17 cellular contexts compared by ENCODE assay signal in genomic region chr10:48543445-48543844, GRCh38.
DNase-seq lines count a peak whose midpoint lies in the region; ATAC-seq and TF ChIP-seq lines count a peak whose summit lies in the region.
"Had no signal": no experiment of that assay in that cellular context is flagged by ENCODE, and none has a peak within 500 bp of the region (broad histone marks: within the 10 kb centered on the region; RNA-seq: fewer than 3 reads in every experiment).

No MANE protein-coding gene starts in this region.

- POLR2A ChIA-PET in Caco-2 (lab: Charles Lee) (interaction anchor here (0.5 kb wide), 1 partner anchor 262 kb away, joined by 3 read pairs; no protein-coding TSS in a partner anchor), IMR-90 (lab: Charles Lee; ENCODE audit: unreplicated experiment) (no interaction called here)

- H4K20me1 ChIP-seq in IMR-90 (ENCODE audit: insufficient read depth, low read length) (peaks cover 12% of the 10 kb centered on the region; the same call in 1 of the 2 replicates), neural progenitor cell (ENCODE audit: low read depth) (no peaks in the 10 kb centered on the region)
- H4K20me1 ChIP-seq: BLaER1 treated with 17β-estradiol and CSF1 and Interleukin-3, amounts not matched to agents 10 nM and 100 nM had no signal

- H3K56ac ChIP-seq in IMR-90 (ENCODE audit: extremely low read depth, insufficient read depth, low read length), result no peak overlapping the region

- peaks cover 16% of the 10 kb centered on the region for H3K4me1 Mint-ChIP-seq in Caco-2 (ENCODE audit: low read depth, unreplicated experiment)
- H3K4me1 Mint-ChIP-seq in neural progenitor cell, result peaks cover 25% of the 10 kb centered on the region
- H3K4me1 Mint-ChIP-seq: CD4-positive, CD25-positive, alpha-beta regulatory T cell had no signal

- H3K4me2 ChIP-seq in IMR-90 (ENCODE audit: low read depth, low read length) (no peak overlapping the region), neural progenitor cell (no peak overlapping the region)
- H3K4me2 ChIP-seq: BLaER1 treated with 17β-estradiol and CSF1 and Interleukin-3, amounts not matched to agents 10 nM and 100 nM had no signal

- H2BK20ac ChIP-seq in IMR-90 (ENCODE audit: low read depth, low read length), result no peak overlapping the region

- H3K36me3 ChIP-seq in Caco-2 (ENCODE audit: control insufficient read depth, insufficient read depth, low read length), result no peaks in the 10 kb centered on the region
- peaks cover 5% of the 10 kb centered on the region; the same call in 1 of the 2 replicates for H3K36me3 ChIP-seq in IMR-90 (ENCODE audit: control insufficient read depth, insufficient read depth, low read length)
- no peaks in the 10 kb centered on the region for H3K36me3 ChIP-seq in neural progenitor cell

- H4K91ac ChIP-seq in IMR-90 (ENCODE audit: insufficient read depth, low read depth, low read length), result no peak overlapping the region

- H3K9me3 ChIP-seq in Caco-2 (no peaks in the 10 kb centered on the region), IMR-90 (ENCODE audit: control insufficient read depth, insufficient read depth, low read length) (no peaks in the 10 kb centered on the region), neural progenitor cell (ENCODE audit: low read depth) (no peaks in the 10 kb centered on the region)
- H3K9me3 ChIP-seq: BLaER1 treated with 17β-estradiol and CSF1 and Interleukin-3, amounts not matched to agents 10 nM and 100 nM had no signal

- no peak overlapping the region for H3K4me3 ChIP-seq in Caco-2 (ENCODE audit: low read depth, low read length)
- no peak overlapping the region for H3K4me3 ChIP-seq in IMR-90 (ENCODE audit: insufficient read depth, low read depth, low read length)
- H3K4me3 ChIP-seq in neural progenitor cell, result no peak overlapping the region
- H3K4me3 ChIP-seq: BLaER1 treated with 17β-estradiol and CSF1 and Interleukin-3, amounts not matched to agents 10 nM and 100 nM had no signal

- H3K14ac ChIP-seq in IMR-90 (replicated peaks; ENCODE audit: low read depth, low read length), result no peak overlapping the region

- dilution Hi-C loops in IMR-90 (cut with HindIII; ENCODE audit: low sequenced_read_pairs, unreplicated experiment), result no loop called here

- TF ChIP-seq POLR2A in IMR-90 (IDR thresholded peaks at IDR 0.05; ENCODE audit: low read depth, low read length), result no peak

- no peak overlapping the region for H3K4me3 Mint-ChIP-seq in Caco-2 (ENCODE audit: unreplicated experiment)
- no peak overlapping the region for H3K4me3 Mint-ChIP-seq in neural progenitor cell
- H3K4me3 Mint-ChIP-seq: CD4-positive, CD25-positive, alpha-beta regulatory T cell had no signal

- H3K27ac Mint-ChIP-seq in Caco-2 (ENCODE audit: unreplicated experiment) (peak overlapping the region; percentile 55), neural progenitor cell (peak overlapping the region; percentile 95)
- H3K27ac Mint-ChIP-seq: CD4-positive, CD25-positive, alpha-beta regulatory T cell had no signal

- in situ Hi-C loops in IMR-90 (cut with MboI; ENCODE audit: low sequenced_read_pairs), result no loop called here

- H3K18ac ChIP-seq in IMR-90 (ENCODE audit: low read depth, low read length), result no peak overlapping the region

- no peaks in the 10 kb centered on the region for H3K27me3 Mint-ChIP-seq in Caco-2 (ENCODE audit: insufficient read depth, unreplicated experiment)
- peaks cover 3% of the 10 kb centered on the region for H3K27me3 Mint-ChIP-seq in neural progenitor cell (ENCODE audit: insufficient read depth, low read depth)

- H3K27ac ChIP-seq in IMR-90 (ENCODE audit: insufficient read depth, low read length), result no peak overlapping the region
- H3K27ac ChIP-seq in neural progenitor cell, result no peak overlapping the region
- H3K27ac ChIP-seq: 22Rv1; BLaER1 treated with 17β-estradiol and CSF1 and Interleukin-3, amounts not matched to agents 10 nM and 100 nM had no signal

- H3K27me3 ChIP-seq in Caco-2 (replicated peaks; ENCODE audit: control insufficient read depth, insufficient read depth, low read length), result no peaks in the 10 kb centered on the region
- no peaks in the 10 kb centered on the region for H3K27me3 ChIP-seq in IMR-90 (ENCODE audit: control insufficient read depth, insufficient read depth, low read length)
- no peaks in the 10 kb centered on the region for H3K27me3 ChIP-seq in neural progenitor cell
- H3K27me3 ChIP-seq: BLaER1 treated with 17β-estradiol and CSF1 and Interleukin-3, amounts not matched to agents 10 nM and 100 nM had no signal

- peak; percentile 30; the same call in 1 of the 2 replicates for ATAC-seq in IMR-90 (ENCODE audit: low read depth)
- no peak for ATAC-seq in left lobe of liver
- ATAC-seq in HG03139 (IDR thresholded peaks at IDR 0.05; ENCODE audit: unreplicated experiment), result no peak
- ATAC-seq: HepG2 had no signal

- peaks cover 14% of the 10 kb centered on the region for H3K9me1 ChIP-seq in IMR-90 (ENCODE audit: insufficient read depth, low read length)

- H2AK9ac ChIP-seq in IMR-90 (replicated peaks; ENCODE audit: low read depth, low read length, poor library complexity), result no peak overlapping the region

- CTCF ChIA-PET in Caco-2 (lab: Charles Lee), result interaction anchor here (1.3 kb wide), 1 partner anchor 113 kb away, joined by 9 read pairs; no protein-coding TSS in a partner anchor
- CTCF ChIA-PET in IMR-90 (lab: Yijun Ruan, JAX), result interaction anchor here (0.6 to 0.7 kb wide), 2 partner anchors 113 to 878 kb away, joined by 3 read pairs; no protein-coding TSS in a partner anchor

- H3K4ac ChIP-seq in IMR-90 (ENCODE audit: low read depth, low read length), result no peak overlapping the region

- no CpG with 5 or more reads among the region's 1 CpG for WGBS in IMR-90 (ENCODE audit: extremely low coverage in 2 of 2, insufficient read length in 1 of 2), 2 experiments

- H3K79me1 ChIP-seq in IMR-90 (ENCODE audit: low read depth in 1 of 2, low read length in 2 of 2), result peaks cover 2 to 56% of the 10 kb centered on the region in 2 experiments; a peak in 3 of 4 replicates

- H3K36me3 Mint-ChIP-seq in Caco-2 (ENCODE audit: insufficient read depth, unreplicated experiment) (no peaks in the 10 kb centered on the region), neural progenitor cell (no peaks in the 10 kb centered on the region)
- H3K36me3 Mint-ChIP-seq: CD4-positive, CD25-positive, alpha-beta regulatory T cell had no signal

- H2BK120ac ChIP-seq in IMR-90 (ENCODE audit: low read depth, low read length), result no peak overlapping the region

- H2AFZ ChIP-seq in IMR-90 (replicated peaks; ENCODE audit: low read length, poor library complexity) (no peak overlapping the region), neural progenitor cell (replicated peaks) (no peak overlapping the region)

- no peak overlapping the region for H2BK15ac ChIP-seq in IMR-90 (ENCODE audit: low read depth, low read length)

- H2AK5ac ChIP-seq in IMR-90 (ENCODE audit: low read depth, low read length), result no peak overlapping the region

- H2BK5ac ChIP-seq in IMR-90 (ENCODE audit: low read depth, low read length, poor library complexity, severe bottlenecking), result no peak overlapping the region

- no peak overlapping the region for H3K9ac ChIP-seq in IMR-90 (ENCODE audit: low read depth, low read length)
- no peak overlapping the region for H3K9ac ChIP-seq in neural progenitor cell
- H3K9ac ChIP-seq: BLaER1 treated with 17β-estradiol and CSF1 and Interleukin-3, amounts not matched to agents 10 nM and 100 nM had no signal

- no peak overlapping the region for H3K23ac ChIP-seq in IMR-90 (ENCODE audit: low read depth, low read length)

- H4K8ac ChIP-seq in IMR-90 (ENCODE audit: low read depth in 2 of 2, low read length in 2 of 2), result no peak overlapping the region

- DNase-seq in Caco-2, result no peak
- peak; percentile 21 for DNase-seq in IMR-90
- DNase-seq in ecto neural progenitor cell (ENCODE audit: low spot score), result peak; percentile 17
- DNase-seq in neural progenitor cell (ENCODE audit: low spot score), result no peak
- no peak for DNase-seq in Ammon's horn (ENCODE audit: low spot score)
- no peak for DNase-seq in left lobe of liver (ENCODE audit: low spot score)
- DNase-seq in NCI-H2196 (lab: John Stamatoyannopoulos, UW; ENCODE audit: unreplicated experiment), result no peak
- DNase-seq: AML-193; Calu3; CD4-positive, CD25-positive, alpha-beta regulatory T cell; DMS 273 treated with DMSO at 0.1 percent for 48 hours; DMS79; EL had no signal

- TF ChIP-seq RAD21 in IMR-90 (IDR thresholded peaks at IDR 0.05; ENCODE audit: low read length), result no peak

- H3F3A ChIP-seq in neural progenitor cell (ENCODE audit: low read depth), result no peaks in the 10 kb centered on the region

- H3K4me1 ChIP-seq in Caco-2, result peaks cover 47% of the 10 kb centered on the region
- H3K4me1 ChIP-seq in IMR-90 (ENCODE audit: control insufficient read depth, insufficient read depth, low read length), result peaks cover 6% of the 10 kb centered on the region; the same call in 1 of the 2 replicates
- H3K4me1 ChIP-seq in neural progenitor cell, result peaks cover 5% of the 10 kb centered on the region

- TF ChIP-seq CTCF in Caco-2 (IDR thresholded peaks at IDR 0.05; ENCODE audit: insufficient read depth in 1 of 2, low read depth in 1 of 2, low read length in 1 of 2, severe bottlenecking in 1 of 2, unreplicated experiment in 1 of 2) (no peak), IMR-90 (conservative IDR thresholded peaks at IDR 0.05; ENCODE audit: low read depth, low read length) (no peak), neural progenitor cell (IDR thresholded peaks at IDR 0.05) (no peak)

- H3K9me3 Mint-ChIP-seq in Caco-2 (ENCODE audit: unreplicated experiment) (no peaks in the 10 kb centered on the region), neural progenitor cell (no peaks in the 10 kb centered on the region)
- H3K9me3 Mint-ChIP-seq: CD4-positive, CD25-positive, alpha-beta regulatory T cell had no signal

- H4K5ac ChIP-seq in IMR-90 (ENCODE audit: low read depth, low read length), result no peak overlapping the region

- BruUV-seq in Caco-2 (replicated peaks; lab: Mats Ljungman, UMichigan) (no TSS peak), IMR-90 (replicated peaks; lab: Mats Ljungman, UMichigan) (no TSS peak)

- no peaks in the 10 kb centered on the region for H3K79me2 ChIP-seq in neural progenitor cell (ENCODE audit: low read depth)

- intact Hi-C loops in Caco-2 (cut with micrococcal nuclease; ENCODE audit: unreplicated experiment) (no loop called here), IMR-90 (cut with micrococcal nuclease) (no loop called here)

TF ChIP-seq in IMR-90, 13 proteins besides CTCF, POLR2A, EP300 and RAD21 (continues in another document):
- TF ChIP-seq FOS (IDR thresholded peaks at IDR 0.05; ENCODE audit: low read depth, low read length), result no peak
- TF ChIP-seq MXI1 (IDR thresholded peaks at IDR 0.05; ENCODE audit: borderline replicate concordance, low read depth, low read length), result no peak
- no peak for TF ChIP-seq RCOR1 (IDR thresholded peaks at IDR 0.05; ENCODE audit: insufficient replicate concordance, low read length)

Comparison
In these comparisons a context has a peak if more than half of its experiments do, and no peak if none do; other contexts are left out.
1. DNase-seq: peak in IMR-90 (single experiment) and ecto neural progenitor cell (single experiment); none in Caco-2 (0 of 2), neural progenitor cell (single experiment), Ammon's horn (single experiment), left lobe of liver (single experiment) and NCI-H2196 (single experiment).